In the genomic region with DNA sequence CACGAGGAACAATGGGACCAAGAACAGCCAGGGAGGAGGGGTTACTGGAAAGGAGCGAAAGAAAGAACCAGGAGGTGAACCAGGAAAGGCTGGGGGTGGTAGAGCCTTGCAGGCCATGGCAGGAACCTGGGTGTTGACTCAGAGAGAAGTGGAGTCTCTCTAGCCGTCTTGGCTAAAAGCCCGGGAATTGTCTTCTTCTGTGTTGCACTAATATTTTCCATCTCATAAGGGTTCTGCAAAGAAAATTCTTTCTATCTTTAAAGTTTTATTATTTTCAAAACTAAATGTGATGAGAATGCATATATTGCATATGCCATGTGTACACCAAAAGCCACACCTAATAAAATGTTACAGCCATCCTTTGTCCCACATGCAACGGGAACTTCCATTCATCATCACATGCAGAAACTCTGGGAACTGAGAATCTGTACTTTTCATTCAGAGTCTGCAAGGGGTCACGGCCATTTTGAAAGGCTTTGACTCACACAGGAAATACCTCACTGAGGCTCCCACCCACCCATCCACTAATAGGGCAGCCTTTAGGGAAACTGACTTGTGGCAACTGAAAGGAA, we compare ENCODE assay signal across 17 cellular contexts. TPM values are rescaled to one million over a fixed set of nuclear protein-coding genes. Genes with fewer than 3 reads are reported as not detected.
DNase-seq lines count a peak whose midpoint lies in the region; ATAC-seq and TF ChIP-seq lines count a peak whose summit lies in the region.
"Had no signal": no experiment of that assay in that cellular context is flagged by ENCODE, and none has a peak within 500 bp of the region (broad histone marks: within the 10 kb centered on the region; RNA-seq: fewer than 3 reads in every experiment).

No MANE protein-coding gene starts in this region.

- H3K4me1 ChIP-seq in RWPE2 (ENCODE audit: insufficient read depth, poor library complexity, severe bottlenecking) = peaks cover 34% of the 10 kb centered on the region
- H3K4me1 ChIP-seq in esophagus (ENCODE audit: control insufficient read depth in 2 of 2, insufficient read depth in 2 of 2, low read length in 1 of 2) = peaks cover 3 to 7% of the 10 kb centered on the region in 2 donors
- peaks cover 34% of the 10 kb centered on the region for H3K4me1 ChIP-seq in osteoblast (ENCODE audit: insufficient read depth, low read length)

- DNase-seq in COLO829 (ENCODE audit: low spot score) (peak; percentile 26), RWPE2 (ENCODE audit: low spot score) (peak; percentile 84), osteoblast (ENCODE audit: insufficient read length, low spot score, missing footprints) (no peak)
- no peak for DNase-seq in activated CD4-positive, alpha-beta memory T cell treated with anti-CD3 and anti-CD28 coated beads, Interleukin-2, amount 10 ng/mL, durations not matched to agents 7 days and 5 days
- no peak for DNase-seq in effector CD4-positive, alpha-beta T cell
- DNase-seq: activated CD4-positive, alpha-beta T cell treated with anti-CD3 and anti-CD28 coated beads, Interleukin-2, amount 50 U/mL, for 1 hour; H7; naive thymus-derived CD4-positive, alpha-beta T cell; NCI-H524; stimulated activated CD4-positive, alpha-beta T cell treated with anti-CD3 and anti-CD28 coated beads, Interleukin-1b, Interleukin-23, amount 100 ng/mL, for 48 hours; stimulated activated naive CD4-positive, alpha-beta T cell treated with Interleukin-2 at 50 U/mL for 16 hours had no signal

- peak overlapping the region; percentile 48 for H2AFZ ChIP-seq in osteoblast (ENCODE audit: low read length)

- CTCF ChIA-PET in activated CD4-positive, alpha-beta memory T cell treated with anti-CD3 and anti-CD28 coated beads, Interleukin-2, amount 10 ng/mL, durations not matched to agents 7 days and 5 days (lab: Charles Lee) = no interaction called here

- no peak overlapping the region for H3K4me3 ChIP-seq in RWPE2 (ENCODE audit: severe bottlenecking)
- H3K4me3 ChIP-seq in esophagus (ENCODE audit: low read depth in 1 of 2, low read length in 2 of 2) = no peak overlapping the region
- no peak overlapping the region for H3K4me3 ChIP-seq in osteoblast (ENCODE audit: insufficient read depth, low read length)
- H3K4me3 ChIP-seq: SK-N-MC had no signal

- no peaks in the 10 kb centered on the region for H3K27me3 Mint-ChIP-seq in activated CD4-positive, alpha-beta memory T cell treated with anti-CD3 and anti-CD28 coated beads, Interleukin-2, amount 10 ng/mL, durations not matched to agents 7 days and 5 days

- H3K4me2 ChIP-seq in osteoblast (ENCODE audit: insufficient read depth, low read length) = no peak overlapping the region

- 36 to 57% methylated on average over 6 of the region's 6 CpGs for WGBS in esophagus, 2 donors

- H3K9me3 ChIP-seq in RWPE2 (ENCODE audit: severe bottlenecking) (no peaks in the 10 kb centered on the region), esophagus (ENCODE audit: control insufficient read depth in 2 of 2, insufficient read depth in 1 of 2, low read depth in 1 of 2, low read length in 1 of 2) (no peaks in the 10 kb centered on the region), osteoblast (ENCODE audit: low read depth, low read length) (no peaks in the 10 kb centered on the region)

- H3K27ac ChIP-seq in RWPE2 (ENCODE audit: poor library complexity, severe bottlenecking) (peak overlapping the region; percentile 97), esophagus (ENCODE audit: low read depth in 2 of 2, low read length in 1 of 2) (peak overlapping the region; percentile 92 to 96), osteoblast (ENCODE audit: low read depth, low read length) (peak overlapping the region; percentile 82)
- H3K27ac ChIP-seq: SK-N-MC had no signal

- TF ChIP-seq CTCF in RWPE2 (IDR thresholded peaks at IDR 0.05; ENCODE audit: poor library complexity, severe bottlenecking) (no peak), osteoblast (IDR thresholded peaks at IDR 0.05; ENCODE audit: extremely low read depth, low read depth, low read length) (no peak)

- no peak overlapping the region for H3K4me3 Mint-ChIP-seq in activated CD4-positive, alpha-beta memory T cell treated with anti-CD3 and anti-CD28 coated beads, Interleukin-2, amount 10 ng/mL, durations not matched to agents 7 days and 5 days
- H3K4me3 Mint-ChIP-seq: activated naive CD4-positive, alpha-beta T cell treated with anti-CD3 and anti-CD28 coated beads, Interleukin-2, amount 50 U/mL, for 24 hours; naive thymus-derived CD4-positive, alpha-beta T cell had no signal

- no peaks in the 10 kb centered on the region for H4K20me1 ChIP-seq in osteoblast (ENCODE audit: insufficient read depth, low read length)

- H3K9me3 Mint-ChIP-seq in activated CD4-positive, alpha-beta memory T cell treated with anti-CD3 and anti-CD28 coated beads, Interleukin-2, amount 10 ng/mL, durations not matched to agents 7 days and 5 days = no peaks in the 10 kb centered on the region
- H3K9me3 Mint-ChIP-seq: activated naive CD4-positive, alpha-beta T cell treated with anti-CD3 and anti-CD28 coated beads, Interleukin-2, amount 50 U/mL, for 24 hours had no signal

- H3K36me3 ChIP-seq in RWPE2 (ENCODE audit: low read depth) (no peaks in the 10 kb centered on the region), esophagus (ENCODE audit: control insufficient read depth in 2 of 2, insufficient read depth in 2 of 2, low read length in 1 of 2) (no peaks in the 10 kb centered on the region), osteoblast (ENCODE audit: insufficient read depth, low read length) (no peaks in the 10 kb centered on the region)

- no peaks in the 10 kb centered on the region for H3K4me1 Mint-ChIP-seq in activated CD4-positive, alpha-beta memory T cell treated with anti-CD3 and anti-CD28 coated beads, Interleukin-2, amount 10 ng/mL, durations not matched to agents 7 days and 5 days
- H3K4me1 Mint-ChIP-seq: activated naive CD4-positive, alpha-beta T cell treated with anti-CD3 and anti-CD28 coated beads, Interleukin-2, amount 50 U/mL, for 24 hours; naive thymus-derived CD4-positive, alpha-beta T cell had no signal

- no peak overlapping the region for H3K27ac Mint-ChIP-seq in activated CD4-positive, alpha-beta memory T cell treated with anti-CD3 and anti-CD28 coated beads, Interleukin-2, amount 10 ng/mL, durations not matched to agents 7 days and 5 days
- H3K27ac Mint-ChIP-seq: activated naive CD4-positive, alpha-beta T cell treated with anti-CD3 and anti-CD28 coated beads, Interleukin-2, amount 50 U/mL, for 24 hours had no signal

- no peaks in the 10 kb centered on the region for H3K79me2 ChIP-seq in osteoblast (ENCODE audit: insufficient read depth, low read length)

- no peaks in the 10 kb centered on the region for H3K36me3 Mint-ChIP-seq in activated CD4-positive, alpha-beta memory T cell treated with anti-CD3 and anti-CD28 coated beads, Interleukin-2, amount 10 ng/mL, durations not matched to agents 7 days and 5 days (ENCODE audit: low read depth)
- H3K36me3 Mint-ChIP-seq: activated naive CD4-positive, alpha-beta T cell treated with anti-CD3 and anti-CD28 coated beads, Interleukin-2, amount 50 U/mL, for 24 hours; naive thymus-derived CD4-positive, alpha-beta T cell had no signal

- ATAC-seq in RWPE2 (ENCODE audit: low read depth) = peak; percentile 85
- ATAC-seq in GM19328 (IDR thresholded peaks at IDR 0.05; ENCODE audit: unreplicated experiment) = no peak
- no peak for ATAC-seq in GM21825 (IDR thresholded peaks at IDR 0.05; ENCODE audit: unreplicated experiment)
- ATAC-seq: naive thymus-derived CD4-positive, alpha-beta T cell had no signal

- POLR2A ChIA-PET in activated CD4-positive, alpha-beta memory T cell treated with anti-CD3 and anti-CD28 coated beads, Interleukin-2, amount 10 ng/mL, durations not matched to agents 7 days and 5 days (lab: Charles Lee) = no interaction called here

- H3K27me3 ChIP-seq in RWPE2 (ENCODE audit: insufficient read depth, poor library complexity, severe bottlenecking) (no peaks in the 10 kb centered on the region), esophagus (ENCODE audit: control insufficient read depth in 1 of 2, insufficient read depth in 2 of 2, low read length in 2 of 2) (no peaks in the 10 kb centered on the region), osteoblast (ENCODE audit: insufficient read depth, low read length) (no peaks in the 10 kb centered on the region)

RNA-seq across cellular contexts. Expression of a gene that starts 38.0 kb away (rescaled TPM):
- 1 to 10 TPM; 2.2 to 2.3 TPM for polyA plus RNA-seq in esophagus
- 0.29 and 1.1 TPM in 2 replicates for total RNA-seq in osteoblast
- total RNA-seq in activated CD4-positive, alpha-beta memory T cell treated with anti-CD3 and anti-CD28 coated beads, Interleukin-2, amount 10 ng/mL, durations not matched to agents 7 days and 5 days = not detected
- polyA plus RNA-seq: BJ; naive thymus-derived CD4-positive, alpha-beta T cell had no signal

Comparison
In these comparisons a context has a peak if more than half of its experiments do, and no peak if none do; other contexts are left out.
1. DNase-seq: peak in COLO829 (single experiment) and RWPE2 (single experiment); none in osteoblast (single experiment), activated CD4-positive, alpha-beta memory T cell treated with anti-CD3 and anti-CD28 coated beads, Interleukin-2, amount 10 ng/mL, durations not matched to agents 7 days and 5 days (single experiment) and effector CD4-positive, alpha-beta T cell (single experiment).
2. Peak in every context shown above with its lines, with median percentiles within 50 percentile points of each other: H3K27ac ChIP-seq.